Comparison of ENCODE assay signal across 8 cellular contexts in genomic region chr18:57748770-57749603, GRCh38. TPM values are rescaled to one million over a fixed set of nuclear protein-coding genes. Genes with fewer than 3 reads are reported as not detected.
DNase-seq lines count a peak whose midpoint lies in the region; ATAC-seq and TF ChIP-seq lines count a peak whose summit lies in the region.

No MANE protein-coding gene starts in this region.

- TF ChIP-seq POLR2A in thyroid gland (IDR thresholded peaks at IDR 0.05) = no peak

- POLR2A ChIA-PET in activated B cell treated with CpG ODN at 0.5 μM for 24 hours (lab: Charles Lee) = interaction anchor here (1.3 to 1.9 kb wide), 3 partner anchors 89 to 127 kb away, joined by 5 to 7 read pairs (median 7); partner anchors contain the start of gene NARS1
- POLR2A ChIA-PET in naive thymus-derived CD4-positive, alpha-beta T cell (lab: Charles Lee) = no interaction called here

- ATAC-seq in GM21786 (IDR thresholded peaks at IDR 0.05; ENCODE audit: unreplicated experiment) = peak; percentile 93
- ATAC-seq in activated B cell treated with CpG ODN at 0.5 μM for 24 hours (ENCODE audit: low read depth) = peak; percentile 93
- ATAC-seq in naive thymus-derived CD4-positive, alpha-beta T cell = peak; percentile 36

- no peaks in the 10 kb centered on the region for H3K27me3 ChIP-seq in naive thymus-derived CD4-positive, alpha-beta T cell (ENCODE audit: control insufficient read depth in 2 of 2, insufficient read depth in 2 of 2, low read length in 2 of 2)
- no peaks in the 10 kb centered on the region for H3K27me3 ChIP-seq in thyroid gland

- peaks cover 2% of the 10 kb centered on the region for H3K36me3 Mint-ChIP-seq in IgD-negative memory B cell
- H3K36me3 Mint-ChIP-seq in activated B cell treated with CpG ODN at 0.5 μM for 24 hours (ENCODE audit: low read depth) = no peaks in the 10 kb centered on the region
- no peaks in the 10 kb centered on the region for H3K36me3 Mint-ChIP-seq in naive thymus-derived CD4-positive, alpha-beta T cell

- no peak for TF ChIP-seq CTCF in GM12864 (IDR thresholded peaks at IDR 0.05; ENCODE audit: low read depth, low read length, missing control alignments)
- no peak for TF ChIP-seq CTCF in activated B cell treated with CpG ODN at 0.5 μM for 24 hours (IDR thresholded peaks at IDR 0.05)
- TF ChIP-seq CTCF in thyroid gland (IDR thresholded peaks at IDR 0.05) = no peak

- H3K9me3 Mint-ChIP-seq in IgD-negative memory B cell (no peaks in the 10 kb centered on the region), activated B cell treated with CpG ODN at 0.5 μM for 24 hours (no peaks in the 10 kb centered on the region)
- no peaks in the 10 kb centered on the region for H3K9me3 Mint-ChIP-seq in naive thymus-derived CD4-positive, alpha-beta T cell

- no peak overlapping the region for H3K27ac ChIP-seq in naive thymus-derived CD4-positive, alpha-beta T cell (ENCODE audit: low read depth, low read length)
- no peak overlapping the region for H3K27ac ChIP-seq in thyroid gland

- 96 to 100% methylated on average over 1 of the region's 1 CpG for WGBS in thyroid gland, 2 donors

- H3K4me3 ChIP-seq in GM12864 (ENCODE audit: low read depth, low read length) (no peak overlapping the region), thyroid gland (replicated peaks in 1 of 3) (no peak overlapping the region)
- H3K4me3 ChIP-seq in naive thymus-derived CD4-positive, alpha-beta T cell (ENCODE audit: low read length) = no peak overlapping the region

- H3K4me1 Mint-ChIP-seq in IgD-negative memory B cell = peaks cover 28 to 40% (median 38%) of the 10 kb centered on the region in 3 donors
- H3K4me1 Mint-ChIP-seq in activated B cell treated with CpG ODN at 0.5 μM for 24 hours = peaks cover 40% of the 10 kb centered on the region
- H3K4me1 Mint-ChIP-seq in naive thymus-derived CD4-positive, alpha-beta T cell = peaks cover 0 to 7% (median 0%) of the 10 kb centered on the region in 7 donors

- CTCF ChIA-PET in activated B cell treated with CpG ODN at 0.5 μM for 24 hours (lab: Charles Lee) = interaction anchor here (1.0 kb wide), 1 partner anchor 1436 kb away, joined by 3 read pairs; no protein-coding TSS in a partner anchor
- CTCF ChIA-PET in naive thymus-derived CD4-positive, alpha-beta T cell (lab: Charles Lee) = no interaction called here

- H3K36me3 ChIP-seq in naive thymus-derived CD4-positive, alpha-beta T cell (ENCODE audit: control insufficient read depth in 2 of 3, insufficient read depth in 3 of 3, low read length in 3 of 3) = no peaks in the 10 kb centered on the region
- H3K36me3 ChIP-seq in thyroid gland = no peaks in the 10 kb centered on the region

- H3K4me1 ChIP-seq in naive thymus-derived CD4-positive, alpha-beta T cell (ENCODE audit: control insufficient read depth in 2 of 2, insufficient read depth in 2 of 2, low read length in 2 of 2) = no peaks in the 10 kb centered on the region
- H3K4me1 ChIP-seq in thyroid gland = peaks cover 4 to 38% of the 10 kb centered on the region in 2 donors

- H3K9me3 ChIP-seq in naive thymus-derived CD4-positive, alpha-beta T cell (ENCODE audit: control insufficient read depth in 2 of 3, low read length in 3 of 3) = no peaks in the 10 kb centered on the region
- H3K9me3 ChIP-seq in thyroid gland = no peaks in the 10 kb centered on the region

- H3K27me3 Mint-ChIP-seq in IgD-negative memory B cell (no peaks in the 10 kb centered on the region), activated B cell treated with CpG ODN at 0.5 μM for 24 hours (no peaks in the 10 kb centered on the region)
- H3K27me3 Mint-ChIP-seq in naive thymus-derived CD4-positive, alpha-beta T cell = no peaks in the 10 kb centered on the region

- H3K4me3 Mint-ChIP-seq in IgD-negative memory B cell (peak overlapping the region in 2 of 4 donors; percentile 63 to 66), activated B cell treated with CpG ODN at 0.5 μM for 24 hours (peak overlapping the region; percentile 56)
- H3K4me3 Mint-ChIP-seq in naive thymus-derived CD4-positive, alpha-beta T cell = no peak overlapping the region

- H3K27ac Mint-ChIP-seq in IgD-negative memory B cell (peak overlapping the region in 2 of 3 donors; percentile 34 to 89), activated B cell treated with CpG ODN at 0.5 μM for 24 hours (peak overlapping the region; percentile 69)
- H3K27ac Mint-ChIP-seq in naive thymus-derived CD4-positive, alpha-beta T cell = no peak overlapping the region

- DNase-seq in GM12864 (ENCODE audit: low read depth) (peak; percentile 16), activated B cell treated with CpG ODN at 0.5 μM for 24 hours (no peak), posterior cingulate gyrus (no peak), thyroid gland (no peak)
- DNase-seq in naive thymus-derived CD4-positive, alpha-beta T cell = no peak
- no peak for DNase-seq in activated CD4-positive, alpha-beta T cell treated with anti-CD3 and anti-CD28 coated beads, Interleukin-2, amount 50 U/mL, for 48 hours

- intact Hi-C loops in activated B cell treated with CpG ODN at 0.5 μM for 24 hours (cut with micrococcal nuclease) = loop anchor here (2.0 kb wide), 2 partner anchors 90 to 118 kb away; no protein-coding TSS in a partner anchor
- intact Hi-C loops in naive thymus-derived CD4-positive, alpha-beta T cell (cut with micrococcal nuclease) = no loop called here
- intact Hi-C loops in posterior cingulate gyrus (cut with DNase I) = no loop called here
- intact Hi-C loops in thyroid gland (cut with DNase I) = no loop called here

RNA-seq across cellular contexts. Expression of gene ATP8B1, which starts 54.1 kb away (rescaled TPM):
- 0.50 TPM for polyA plus RNA-seq in IgD-negative memory B cell
- total RNA-seq in activated B cell treated with CpG ODN at 0.5 μM for 24 hours (0.42 and 0.69 TPM in 2 replicates), thyroid gland (10 to 100 TPM; 45.8 to 71.8 (median 58.2) TPM)
- not detected for total RNA-seq in naive thymus-derived CD4-positive, alpha-beta T cell
- polyA plus RNA-seq in naive thymus-derived CD4-positive, alpha-beta T cell = not detected

Comparison
In these comparisons a context has a peak if more than half of its experiments do, and no peak if none do; other contexts are left out.
1. ATAC-seq: peak in every context shown above with its lines; median percentile 93 in GM21786; 93 in activated B cell treated with CpG ODN at 0.5 μM for 24 hours; 36 in naive thymus-derived CD4-positive, alpha-beta T cell.
2. H3K27ac Mint-ChIP-seq: peak in IgD-negative memory B cell (2 of 3) and activated B cell treated with CpG ODN at 0.5 μM for 24 hours (single experiment); none in naive thymus-derived CD4-positive, alpha-beta T cell (0 of 9).
3. RNA of gene ATP8B1, which starts 54.1 kb away (total RNA-seq): 45.8 to 71.8 TPM in thyroid gland; 0.42 to 0.69 TPM in activated B cell treated with CpG ODN at 0.5 μM for 24 hours and not detected in naive thymus-derived CD4-positive, alpha-beta T cell; every median in the first group is over 10 times any median in the second.